ENCODE assay signal across 9 cellular contexts in genomic region chr16:87490091-87490798, GRCh38. TPM values are rescaled to one million over a fixed set of nuclear protein-coding genes. Genes with fewer than 3 reads are reported as not detected.
DNase-seq lines count a peak whose midpoint lies in the region; ATAC-seq, FAIRE-seq and TF ChIP-seq lines count a peak whose summit lies in the region.
"Had no signal": no experiment of that assay in that cellular context is flagged by ENCODE, and none has a peak within 500 bp of the region (broad histone marks: within the 10 kb centered on the region; RNA-seq: fewer than 3 reads in every experiment).

No MANE protein-coding gene starts in this region.

- H3K4me1 ChIP-seq in PC-9 (replicated peaks; ENCODE audit: insufficient read depth) (peaks cover 25% of the 10 kb centered on the region), pancreas (peaks cover 13 to 45% (median 37%) of the 10 kb centered on the region in 3 donors)

- CTCF ChIA-PET in CD4-positive, alpha-beta T cell (lab: Charles Lee) = interaction anchor here (1.2 kb wide), 1 partner anchor 145 kb away, joined by 3 read pairs; no protein-coding TSS in a partner anchor
- CTCF ChIA-PET in PC-9 (lab: Charles Lee) = no interaction called here

- peaks cover 20% of the 10 kb centered on the region for H3K36me3 Mint-ChIP-seq in CD4-positive, alpha-beta T cell (ENCODE audit: low read depth)
- peaks cover 4% of the 10 kb centered on the region for H3K36me3 Mint-ChIP-seq in endothelial cell (ENCODE audit: low read depth, unreplicated experiment)

- peak overlapping the region; percentile 90 for H3K27ac Mint-ChIP-seq in CD4-positive, alpha-beta T cell
- no peak overlapping the region for H3K27ac Mint-ChIP-seq in endothelial cell (ENCODE audit: unreplicated experiment)

- intact Hi-C loops in CD4-positive, alpha-beta T cell (cut with DNase I, micrococcal nuclease) = loop anchor here (2.0 to 5.0 kb wide), 4 partner anchors 25 to 462 kb away; partner anchors contain the start of genes BANP (in 1 of the 2), C16orf95 (in 1 of the 2) and MAP1LC3B (in 1 of the 2)
- intact Hi-C loops in PC-9 (cut with micrococcal nuclease; ENCODE audit: unreplicated experiment) = no loop called here
- intact Hi-C loops in pancreas (cut with DNase I) = no loop called here

- no peaks in the 10 kb centered on the region for H3K27me3 Mint-ChIP-seq in CD4-positive, alpha-beta T cell
- peaks cover 3% of the 10 kb centered on the region for H3K27me3 Mint-ChIP-seq in endothelial cell (ENCODE audit: unreplicated experiment)

- no peaks in the 10 kb centered on the region for H3K27me3 ChIP-seq in CD4-positive, alpha-beta T cell (ENCODE audit: control insufficient read depth, insufficient read depth, low read length)
- no peaks in the 10 kb centered on the region for H3K27me3 ChIP-seq in PC-9 (ENCODE audit: insufficient read depth, low read depth)
- no peaks in the 10 kb centered on the region for H3K27me3 ChIP-seq in pancreas

- BruUV-seq in PC-9 (replicated peaks; lab: Mats Ljungman, UMichigan) = no TSS peak

- 6 to 8% methylated on average over 17 of the region's 17 CpGs for WGBS in pancreas, 2 donors

- POLR2A ChIA-PET in CD4-positive, alpha-beta T cell (lab: Charles Lee) = interaction anchor here (0.7 to 4.2 kb wide), 8 partner anchors 9 to 276 kb away, joined by 3 to 18 read pairs (median 4); partner anchors contain the start of genes C16orf95, FBXO31 and KLHDC4
- POLR2A ChIA-PET in PC-9 (lab: Charles Lee; ENCODE audit: unreplicated experiment) = no interaction called here

- peaks cover 54% of the 10 kb centered on the region for H3K79me2 ChIP-seq in PC-9 (ENCODE audit: low read depth)

- no peak overlapping the region for H3K4me3 ChIP-seq in PC-9
- H3K4me3 ChIP-seq in pancreas = peak overlapping the region; percentile 23 to 59 (median 42)

- H3F3A ChIP-seq in PC-9 (ENCODE audit: insufficient read depth, low read depth) = no peaks in the 10 kb centered on the region

- no peaks in the 10 kb centered on the region for H3K9me3 ChIP-seq in CD4-positive, alpha-beta T cell (ENCODE audit: control insufficient read depth, low read length)
- H3K9me3 ChIP-seq in PC-9 (ENCODE audit: insufficient read depth, low read depth) (no peaks in the 10 kb centered on the region), pancreas (no peaks in the 10 kb centered on the region)

- H3K4me3 Mint-ChIP-seq in CD4-positive, alpha-beta T cell = peak overlapping the region; percentile 87
- H3K4me3 Mint-ChIP-seq in endothelial cell (ENCODE audit: unreplicated experiment) = peak overlapping the region; percentile 48

- no peak for FAIRE-seq in pancreas (lab: Jason Lieb, UNC)

- no peak overlapping the region for H2AFZ ChIP-seq in PC-9

- peak; percentile 27 for ATAC-seq in CD4-positive, alpha-beta T cell (ENCODE audit: poor library complexity)
- ATAC-seq in pancreas = no peak

- no peak for TF ChIP-seq CTCF in CD4-positive, alpha-beta T cell (IDR thresholded peaks at IDR 0.05)
- TF ChIP-seq CTCF in PC-9 (conservative IDR thresholded peaks at IDR 0.05) (no peak), endothelial cell (IDR thresholded peaks at IDR 0.05; ENCODE audit: unreplicated experiment) (no peak), pancreas (IDR thresholded peaks at IDR 0.05) (no peak)

- peaks cover 65% of the 10 kb centered on the region for H3K4me1 Mint-ChIP-seq in CD4-positive, alpha-beta T cell (ENCODE audit: low read depth)
- peaks cover 39% of the 10 kb centered on the region for H3K4me1 Mint-ChIP-seq in endothelial cell (ENCODE audit: unreplicated experiment)

- peaks cover 26% of the 10 kb centered on the region for H4K20me1 ChIP-seq in PC-9 (ENCODE audit: insufficient read depth)

- no peaks in the 10 kb centered on the region for H3K9me2 ChIP-seq in PC-9 (ENCODE audit: insufficient read depth)

- no peaks in the 10 kb centered on the region for H3K9me3 Mint-ChIP-seq in CD4-positive, alpha-beta T cell
- no peaks in the 10 kb centered on the region for H3K9me3 Mint-ChIP-seq in endothelial cell (ENCODE audit: unreplicated experiment)

- H3K27ac ChIP-seq in CD4-positive, alpha-beta T cell (ENCODE audit: low read depth, low read length) = peak overlapping the region; percentile 47
- H3K27ac ChIP-seq in PC-9 = no peak overlapping the region
- H3K27ac ChIP-seq in pancreas = peak overlapping the region in 3 of 4 donors; percentile 16 to 37 (median 19)

- H3K36me3 ChIP-seq in PC-9 (ENCODE audit: low read depth) = no peaks in the 10 kb centered on the region
- no peaks in the 10 kb centered on the region for H3K36me3 ChIP-seq in pancreas

- H3K4me2 ChIP-seq in PC-9 = peak overlapping the region; percentile 82; the same call in 1 of the 2 replicates

- DNase-seq in CD4-positive, alpha-beta T cell = peak in 1 of 10 experiments; percentile 3
- DNase-seq in PC-9 = no peak
- DNase-seq in endothelial cell (ENCODE audit: low spot score) = no peak
- DNase-seq in pancreas = no peak
- DNase-seq in NCI-H748 treated with DMSO at 0.1 percent for 48 hours (lab: John Stamatoyannopoulos, UW) = no peak
- no peak for DNase-seq in activated gamma-delta T cell treated with Interleukin-2 at 50 U/mL for 16 hours
- DNase-seq in NCI-H345 treated with DMSO at 0.1 percent for 48 hours (lab: John Stamatoyannopoulos, UW; ENCODE audit: unreplicated experiment) = no peak
- DNase-seq in GM19238 (ENCODE audit: insufficient read length, low spot score) = no peak
- DNase-seq: NCI-H187 treated with DMSO at 0.1 percent for 48 hours had no signal

RNA-seq across cellular contexts. Expression of gene ZCCHC14, which starts 2.6 kb away (rescaled TPM):
- 10 to 100 TPM; 16.4 to 18.3 TPM for total RNA-seq in CD4-positive, alpha-beta T cell
- 17.9 and 19.2 TPM in 2 replicates for total RNA-seq in PC-9 (2021)
- 50.4 TPM for total RNA-seq in endothelial cell (ENCODE audit: unreplicated experiment)
- total RNA-seq in pancreas = 10 to 100 TPM; 12.1 to 20.0 (median 13.1) TPM
- 10 to 100 TPM; 10.7 to 11.2 TPM for polyA plus RNA-seq in pancreas

Comparison
In these comparisons a context has a peak if more than half of its experiments do, and no peak if none do; other contexts are left out.
1. intact Hi-C loops: an anchor here in CD4-positive, alpha-beta T cell (2.0 to 5.0 kb wide); none called in PC-9 and pancreas.